Comparison of ENCODE assay signal across 16 cellular contexts in genomic region chr7:153518201-153518984, GRCh38.
A peak's percentile ranks its signal among the peaks of the same experiment; 100 is the strongest.
DNase-seq lines count a peak whose midpoint lies in the region; FAIRE-seq and TF ChIP-seq lines count a peak whose summit lies in the region.
"Had no signal": no experiment of that assay in that cellular context is flagged by ENCODE, and none has a peak within 500 bp of the region (broad histone marks: within the 10 kb centered on the region; RNA-seq: fewer than 3 reads in every experiment).

No MANE protein-coding gene starts in this region.

- no peak for TF ChIP-seq POLR2A in GM12891 (IDR thresholded peaks at IDR 0.05; ENCODE audit: low read depth, low read length)

- in situ Hi-C loops in SK-MEL-5 (cut with HindIII; ENCODE audit: low pct_unique_long_range_greater_than_20kb, low sequenced_read_pairs): no loop called here

- H3K27me3 Mint-ChIP-seq in osteocyte (ENCODE audit: unreplicated experiment): no peaks in the 10 kb centered on the region
- H3K27me3 Mint-ChIP-seq in glutamatergic neuron (ENCODE audit: unreplicated experiment): peaks cover 2% of the 10 kb centered on the region
- H3K27me3 Mint-ChIP-seq: CD8-positive, alpha-beta memory T cell had no signal

- H3K27ac Mint-ChIP-seq in osteocyte (ENCODE audit: unreplicated experiment): no peak overlapping the region
- H3K27ac Mint-ChIP-seq in glutamatergic neuron (ENCODE audit: unreplicated experiment): no peak overlapping the region
- H3K27ac Mint-ChIP-seq: CD8-positive, alpha-beta memory T cell had no signal

- no peak for FAIRE-seq in GM12891 (lab: Jason Lieb, UNC)
- FAIRE-seq: G401.6, H54 had no signal

- H3K4me3 Mint-ChIP-seq in osteocyte (ENCODE audit: unreplicated experiment) (no peak overlapping the region), glutamatergic neuron (ENCODE audit: unreplicated experiment) (no peak overlapping the region)
- H3K4me3 Mint-ChIP-seq: CD8-positive, alpha-beta memory T cell had no signal

- no peaks in the 10 kb centered on the region for H3K36me3 Mint-ChIP-seq in osteocyte (ENCODE audit: unreplicated experiment)
- peaks cover 17% of the 10 kb centered on the region for H3K36me3 Mint-ChIP-seq in glutamatergic neuron (ENCODE audit: unreplicated experiment)
- H3K36me3 Mint-ChIP-seq: CD8-positive, alpha-beta memory T cell had no signal

- peaks cover 50% of the 10 kb centered on the region for H3K9me3 Mint-ChIP-seq in osteocyte (ENCODE audit: unreplicated experiment)
- peaks cover 10% of the 10 kb centered on the region for H3K9me3 Mint-ChIP-seq in glutamatergic neuron (ENCODE audit: unreplicated experiment)

- no peaks in the 10 kb centered on the region for H3K4me1 Mint-ChIP-seq in osteocyte (ENCODE audit: unreplicated experiment)
- no peaks in the 10 kb centered on the region for H3K4me1 Mint-ChIP-seq in glutamatergic neuron (ENCODE audit: low read depth, unreplicated experiment)
- H3K4me1 Mint-ChIP-seq: CD8-positive, alpha-beta memory T cell had no signal

- TF ChIP-seq CTCF in epithelial cell of esophagus (IDR thresholded peaks at IDR 0.05; ENCODE audit: insufficient read depth, low read depth, low read length, missing control alignments) (no peak), osteocyte (IDR thresholded peaks at IDR 0.05) (no peak), glutamatergic neuron (IDR thresholded peaks at IDR 0.05; ENCODE audit: partially characterized antibody, unreplicated experiment) (no peak)

- no peak overlapping the region for H3K4me3 ChIP-seq in epithelial cell of esophagus (ENCODE audit: low read length)
- H3K4me3 ChIP-seq: BLaER1, GM23248 had no signal

- peak; percentile 61 for DNase-seq in Daoy (ENCODE audit: low read depth)
- DNase-seq in SK-MEL-5 (ENCODE audit: low read depth, low spot score): peak; percentile 90
- peak; percentile 6 for DNase-seq in epithelial cell of esophagus (ENCODE audit: low read depth)
- DNase-seq in osteocyte (ENCODE audit: extremely low spot score, unreplicated experiment): peak; percentile 51
- no peak for DNase-seq in foreskin melanocyte
- no peak for DNase-seq in GM12891 (ENCODE audit: insufficient read length, low spot score)
- DNase-seq in glutamatergic neuron: no peak
- no peak for DNase-seq in activated CD4-positive, CD25-positive, alpha-beta regulatory T cell treated with anti-CD3 and anti-CD28 coated beads, Interleukin-2, amount 50 U/mL, for 72 hours
- DNase-seq: 8988T; AML-193; Caco-2; CD8-positive, alpha-beta memory T cell; GM23248 had no signal

TF ChIP-seq in GM12891, 5 proteins besides CTCF, POLR2A, EP300 and RAD21:
- TF ChIP-seq POLR2AphosphoS5 (IDR thresholded peaks at IDR 0.05; ENCODE audit: low read depth, low read length): no peak
- TF ChIP-seq POU2F2 (IDR thresholded peaks at IDR 0.05; ENCODE audit: low read depth, low read length): no peak

Comparison
In these comparisons a context has a peak if more than half of its experiments do, and no peak if none do; other contexts are left out.
1. DNase-seq: peak in Daoy (single experiment), SK-MEL-5 (single experiment), epithelial cell of esophagus (single experiment) and osteocyte (single experiment); none in foreskin melanocyte (single experiment), GM12891 (single experiment), glutamatergic neuron (single experiment) and activated CD4-positive, CD25-positive, alpha-beta regulatory T cell treated with anti-CD3 and anti-CD28 coated beads, Interleukin-2, amount 50 U/mL, for 72 hours (single experiment).